ENCODE assay signal across 17 cellular contexts in the genomic region with DNA sequence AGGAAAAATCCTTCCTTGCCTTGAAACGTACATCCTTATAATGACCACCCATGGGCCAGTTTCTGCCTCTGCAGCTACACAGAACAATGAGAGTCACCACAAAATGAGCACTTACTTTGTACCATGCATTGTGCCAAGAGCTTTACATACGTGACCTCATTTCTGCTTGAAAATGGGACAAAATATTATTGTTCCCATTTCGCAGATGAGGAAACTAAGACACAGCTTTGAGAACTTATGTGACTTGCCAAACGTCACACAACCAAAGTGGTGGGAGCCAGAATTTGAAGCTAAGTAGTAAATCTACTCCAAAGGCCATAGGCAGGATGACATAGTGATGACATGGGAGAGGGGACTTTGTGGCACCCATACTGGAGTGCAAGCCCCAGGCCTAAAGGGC. TPM values are rescaled to one million over a fixed set of nuclear protein-coding genes. Genes with fewer than 3 reads are reported as not detected.
DNase-seq lines count a peak whose midpoint lies in the region; ATAC-seq and TF ChIP-seq lines count a peak whose summit lies in the region.
"Had no signal": no experiment of that assay in that cellular context is flagged by ENCODE, and none has a peak within 500 bp of the region (broad histone marks: within the 10 kb centered on the region; RNA-seq: fewer than 3 reads in every experiment).

No MANE protein-coding gene starts in this region.

- intact Hi-C loops in left ventricle myocardium inferior (cut with micrococcal nuclease) (loop anchor here (10.0 kb wide), 1 partner anchor 46 kb away; no protein-coding TSS in a partner anchor), Right ventricle myocardium superior (cut with DNase I) (no loop called here)
- intact Hi-C loops in activated T-helper 2 cell treated with anti-CD3 and anti-CD28 coated beads, Interferon-gamma antibody, Interleukin-2, Interleukin-4, amounts not matched to agents 10 μg/mL and 5 μg/mL and 100 μg/mL, durations not matched to agents 14 hours and 24 hours and 36 hours (cut with micrococcal nuclease), result no loop called here

- no peaks in the 10 kb centered on the region for H3K36me3 Mint-ChIP-seq in activated T-helper 2 cell treated with anti-CD3 and anti-CD28 coated beads, Interferon-gamma antibody, Interleukin-2, Interleukin-4, amounts not matched to agents 10 μg/mL and 5 μg/mL and 100 μg/mL, durations not matched to agents 14 hours and 24 hours and 36 hours (ENCODE audit: low read depth)
- H3K36me3 Mint-ChIP-seq: CD4-positive, CD25-positive, alpha-beta regulatory T cell; CD8-positive, alpha-beta memory T cell had no signal

- no peaks in the 10 kb centered on the region for H3K4me1 Mint-ChIP-seq in activated T-helper 2 cell treated with anti-CD3 and anti-CD28 coated beads, Interferon-gamma antibody, Interleukin-2, Interleukin-4, amounts not matched to agents 10 μg/mL and 5 μg/mL and 100 μg/mL, durations not matched to agents 14 hours and 24 hours and 36 hours (ENCODE audit: low read depth)
- H3K4me1 Mint-ChIP-seq: CD4-positive, CD25-positive, alpha-beta regulatory T cell; CD8-positive, alpha-beta memory T cell had no signal

- no peak overlapping the region for H3K9ac ChIP-seq in neuronal stem cell (ENCODE audit: low read depth, low read length, poor library complexity)

- peaks cover 7% of the 10 kb centered on the region for H3K27me3 Mint-ChIP-seq in activated T-helper 2 cell treated with anti-CD3 and anti-CD28 coated beads, Interferon-gamma antibody, Interleukin-2, Interleukin-4, amounts not matched to agents 10 μg/mL and 5 μg/mL and 100 μg/mL, durations not matched to agents 14 hours and 24 hours and 36 hours (ENCODE audit: low read depth)

- no peak overlapping the region for H2BK12ac ChIP-seq in neuronal stem cell (ENCODE audit: low read length)

- H3K4me3 ChIP-seq in left ventricle myocardium inferior (no peak overlapping the region), neuronal stem cell (ENCODE audit: low read length in 2 of 2) (no peak overlapping the region)
- H3K4me3 ChIP-seq: GM12878 had no signal

- no peak overlapping the region for H3K23ac ChIP-seq in neuronal stem cell (ENCODE audit: low read depth, low read length, poor library complexity)

- H3K4me1 ChIP-seq in left ventricle myocardium inferior (peaks cover 31% of the 10 kb centered on the region), neuronal stem cell (ENCODE audit: control insufficient read depth in 2 of 2, insufficient read depth in 1 of 2, low read depth in 1 of 2, low read length in 2 of 2) (peaks cover 0 to 2% of the 10 kb centered on the region in 2 donors)

- H2AK5ac ChIP-seq in neuronal stem cell (ENCODE audit: low read depth, low read length), result no peak overlapping the region

- H3K4ac ChIP-seq in neuronal stem cell (ENCODE audit: low read length), result no peak overlapping the region

- no peak for TF ChIP-seq CTCF in left ventricle myocardium inferior (IDR thresholded peaks at IDR 0.05; ENCODE audit: borderline replicate concordance)

- H3K36me3 ChIP-seq in left ventricle myocardium inferior (peaks cover 70% of the 10 kb centered on the region), neuronal stem cell (replicated peaks in 1 of 2; ENCODE audit: control insufficient read depth in 2 of 2, insufficient read depth in 2 of 2, low read length in 2 of 2) (no peaks in the 10 kb centered on the region)

- H3K4me2 ChIP-seq in neuronal stem cell (ENCODE audit: insufficient read depth, low read length, poor library complexity, severe bottlenecking), result no peak overlapping the region

- DNase-seq in left ventricle myocardium inferior (no peak), Right ventricle myocardium superior (no peak), dermis blood vessel endothelial cell (peak; percentile 66), epithelial cell of prostate (ENCODE audit: low read depth, low spot score) (no peak), KBM-7 (no peak), neuronal stem cell (ENCODE audit: low spot score) (no peak), NCI-H510A treated with DMSO at 0.1 percent for 48 hours (lab: John Stamatoyannopoulos, UW) (no peak)
- DNase-seq in activated T-helper 2 cell treated with anti-CD3 and anti-CD28 coated beads, Interferon-gamma antibody, Interleukin-2, Interleukin-4, amounts not matched to agents 10 μg/mL and 5 μg/mL and 100 μg/mL, durations not matched to agents 14 hours and 24 hours and 36 hours (ENCODE audit: low spot score), result no peak
- DNase-seq: 8988T; C1 segment of cervical spinal cord; CD4-positive, CD25-positive, alpha-beta regulatory T cell; CD8-positive, alpha-beta memory T cell; COR-L47; DMS 273 treated with DMSO at 0.1 percent for 48 hours had no signal

- no peak overlapping the region for H2BK5ac ChIP-seq in neuronal stem cell (ENCODE audit: low read length)

- H3K27ac Mint-ChIP-seq in activated T-helper 2 cell treated with anti-CD3 and anti-CD28 coated beads, Interferon-gamma antibody, Interleukin-2, Interleukin-4, amounts not matched to agents 10 μg/mL and 5 μg/mL and 100 μg/mL, durations not matched to agents 14 hours and 24 hours and 36 hours, result no peak overlapping the region
- H3K27ac Mint-ChIP-seq: CD8-positive, alpha-beta memory T cell; HFFc6 had no signal

- H3K14ac ChIP-seq in neuronal stem cell (ENCODE audit: low read length), result no peak overlapping the region

- H3K4me3 Mint-ChIP-seq in activated T-helper 2 cell treated with anti-CD3 and anti-CD28 coated beads, Interferon-gamma antibody, Interleukin-2, Interleukin-4, amounts not matched to agents 10 μg/mL and 5 μg/mL and 100 μg/mL, durations not matched to agents 14 hours and 24 hours and 36 hours (ENCODE audit: low read depth), result no peak overlapping the region
- H3K4me3 Mint-ChIP-seq: CD4-positive, CD25-positive, alpha-beta regulatory T cell; CD8-positive, alpha-beta memory T cell; HFFc6 had no signal

- H4K91ac ChIP-seq in neuronal stem cell (ENCODE audit: low read depth, low read length, poor library complexity), result no peak overlapping the region

- H3K9me3 Mint-ChIP-seq in activated T-helper 2 cell treated with anti-CD3 and anti-CD28 coated beads, Interferon-gamma antibody, Interleukin-2, Interleukin-4, amounts not matched to agents 10 μg/mL and 5 μg/mL and 100 μg/mL, durations not matched to agents 14 hours and 24 hours and 36 hours, result no peaks in the 10 kb centered on the region
- H3K9me3 Mint-ChIP-seq: CD4-positive, CD25-positive, alpha-beta regulatory T cell; CD8-positive, alpha-beta memory T cell; HFFc6 had no signal

- H3K27me3 ChIP-seq in left ventricle myocardium inferior (ENCODE audit: low read depth), result no peaks in the 10 kb centered on the region
- H3K27me3 ChIP-seq in neuronal stem cell (ENCODE audit: control insufficient read depth in 3 of 3, insufficient read depth in 3 of 3, low read depth in 1 of 3, low read length in 3 of 3), result peaks cover 0 to 39% (median 0%) of the 10 kb centered on the region in 3 experiments

- H3K27ac ChIP-seq in left ventricle myocardium inferior (replicated peaks) (peak overlapping the region; percentile 32), epithelial cell of prostate (peak overlapping the region; percentile 20), neuronal stem cell (replicated peaks; ENCODE audit: low read length) (no peak overlapping the region)
- H3K27ac ChIP-seq: HL-60 had no signal

- H2BK120ac ChIP-seq in neuronal stem cell (ENCODE audit: low read depth, low read length), result no peak overlapping the region

- H3K79me1 ChIP-seq in neuronal stem cell (ENCODE audit: low read depth, low read length), result no peaks in the 10 kb centered on the region

- ATAC-seq in Right ventricle myocardium superior (ENCODE audit: poor library complexity), result no peak
- ATAC-seq: GM12878 had no signal

- no CpG with 5 or more reads among the region's 4 CpGs for WGBS in neuronal stem cell (ENCODE audit: extremely low coverage in 2 of 2, insufficient read length in 2 of 2, insufficient replicate concordance in 1 of 2), 2 donors

- H3K18ac ChIP-seq in neuronal stem cell (ENCODE audit: low read length), result no peak overlapping the region

- H2AFZ ChIP-seq in neuronal stem cell (ENCODE audit: low read length), result no peak overlapping the region

- no peak overlapping the region for H2BK15ac ChIP-seq in neuronal stem cell (ENCODE audit: low read length)

- H4K8ac ChIP-seq in neuronal stem cell (ENCODE audit: low read depth, low read length), result no peak overlapping the region

- H3K9me3 ChIP-seq in left ventricle myocardium inferior (replicated peaks) (no peaks in the 10 kb centered on the region), neuronal stem cell (replicated peaks in 1 of 2; ENCODE audit: control insufficient read depth in 2 of 2, insufficient read depth in 1 of 2, low read depth in 1 of 2, low read length in 2 of 2) (no peaks in the 10 kb centered on the region)

- in situ Hi-C loops in KBM-7 (cut with MboI; ENCODE audit: low pct_unique_long_range_greater_than_20kb, low sequenced_read_pairs), result no loop called here

RNA-seq across cellular contexts. Expression of a gene that starts 34.8 kb away (rescaled TPM):
- total RNA-seq in left ventricle myocardium inferior (7.6 TPM), Right ventricle myocardium superior (9.0 TPM), dermis blood vessel endothelial cell (44.3 and 61.9 TPM in 2 replicates)
- total RNA-seq in activated T-helper 2 cell treated with anti-CD3 and anti-CD28 coated beads, Interferon-gamma antibody, Interleukin-2, Interleukin-4, amounts not matched to agents 10 μg/mL and 5 μg/mL and 100 μg/mL, durations not matched to agents 14 hours and 24 hours and 36 hours, result 22.5 TPM in 2 replicates
- 11.4 TPM for polyA plus RNA-seq in neuronal stem cell (2013, experiment 1 of 2)
- polyA plus RNA-seq in neuronal stem cell (2013, experiment 2 of 2), result 11.3 TPM

RNA-seq across cellular contexts. Expression of a gene that starts 38.8 kb away (rescaled TPM):
- total RNA-seq in left ventricle myocardium inferior, result 40.6 TPM
- total RNA-seq in Right ventricle myocardium superior, result 42.2 TPM
- total RNA-seq in dermis blood vessel endothelial cell, result 234 and 264 TPM in 2 replicates
- not detected in 2 replicates for total RNA-seq in activated T-helper 2 cell treated with anti-CD3 and anti-CD28 coated beads, Interferon-gamma antibody, Interleukin-2, Interleukin-4, amounts not matched to agents 10 μg/mL and 5 μg/mL and 100 μg/mL, durations not matched to agents 14 hours and 24 hours and 36 hours
- polyA plus RNA-seq in neuronal stem cell (2013, experiment 1 of 2), result 0.29 TPM
- polyA plus RNA-seq in neuronal stem cell (2013, experiment 2 of 2), result 0.19 TPM
- total RNA-seq: CD4-positive, CD25-positive, alpha-beta regulatory T cell; GM12878 had no signal
- polyA plus RNA-seq: CD8-positive, alpha-beta memory T cell had no signal

RNA-seq across cellular contexts. Expression of a gene that starts 47.4 kb away (rescaled TPM):
- total RNA-seq in left ventricle myocardium inferior, result 3.2 TPM
- 2.0 TPM for total RNA-seq in Right ventricle myocardium superior
- total RNA-seq in dermis blood vessel endothelial cell, result 14.8 and 16.5 TPM in 2 replicates
- 16.6 and 17.8 TPM in 2 replicates for total RNA-seq in activated T-helper 2 cell treated with anti-CD3 and anti-CD28 coated beads, Interferon-gamma antibody, Interleukin-2, Interleukin-4, amounts not matched to agents 10 μg/mL and 5 μg/mL and 100 μg/mL, durations not matched to agents 14 hours and 24 hours and 36 hours
- polyA plus RNA-seq in neuronal stem cell (2013, experiment 1 of 2), result 16.0 TPM
- polyA plus RNA-seq in neuronal stem cell (2013, experiment 2 of 2), result 16.3 TPM

Comparison
In these comparisons a context has a peak if more than half of its experiments do, and no peak if none do; other contexts are left out.
1. RNA of a gene that starts 38.8 kb away (total RNA-seq): 234 to 264 TPM in dermis blood vessel endothelial cell, 42.2 TPM in Right ventricle myocardium superior (single experiment) and 40.6 TPM in left ventricle myocardium inferior (single experiment); not detected in activated T-helper 2 cell treated with anti-CD3 and anti-CD28 coated beads, Interferon-gamma antibody, Interleukin-2, Interleukin-4, amounts not matched to agents 10 μg/mL and 5 μg/mL and 100 μg/mL, durations not matched to agents 14 hours and 24 hours and 36 hours; every median in the first group is over 10 times any median in the second.